ENCODE assay signal across 8 cellular contexts in the genomic region with DNA sequence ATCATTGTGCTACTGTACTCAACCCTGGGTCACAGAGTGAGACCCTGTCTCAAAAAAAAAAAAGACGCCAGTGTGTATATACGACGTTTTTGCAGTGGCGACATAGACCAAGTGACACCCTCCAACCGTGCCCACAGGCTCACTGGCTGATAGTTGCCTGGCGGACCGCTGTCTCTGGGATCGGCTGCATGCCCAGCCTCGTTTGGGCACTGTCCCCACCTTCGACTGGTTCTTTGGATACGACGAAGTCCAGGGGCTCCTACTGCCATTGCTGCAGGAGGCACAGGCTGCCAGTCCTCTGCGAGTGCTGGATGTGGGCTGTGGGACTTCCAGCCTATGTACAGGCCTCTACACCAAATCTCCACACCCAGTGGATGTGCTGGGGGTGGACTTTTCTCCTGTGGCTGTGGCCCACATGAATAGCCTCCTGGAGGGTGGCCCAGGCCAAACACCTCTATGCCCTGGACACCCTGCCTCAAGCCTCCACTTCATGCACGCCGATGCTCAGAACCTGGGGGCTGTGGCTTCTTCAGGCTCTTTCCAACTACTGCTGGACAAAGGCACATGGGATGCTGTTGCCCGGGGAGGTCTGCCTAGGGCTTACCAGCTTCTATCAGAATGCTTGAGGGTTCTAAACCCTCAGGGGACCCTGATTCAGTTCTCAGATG. TPM values are rescaled to one million over a fixed set of nuclear protein-coding genes. Genes with fewer than 3 reads are reported as not detected.
DNase-seq lines count a peak whose midpoint lies in the region; ATAC-seq and TF ChIP-seq lines count a peak whose summit lies in the region.

No MANE protein-coding gene starts in this region.

- H3K4ac ChIP-seq in mesendoderm (ENCODE audit: low read depth, low read length): peak overlapping the region; percentile 38

- ATAC-seq in stimulated activated naive CD8-positive, alpha-beta T cell treated with anti-CD3 and anti-CD28 coated beads, Interleukin-15, Interleukin-2, amounts not matched to agents 100 U/mL and 50 U/mL, for 24 hours: no peak
- ATAC-seq in body of pancreas (no peak), HG03378 (IDR thresholded peaks at IDR 0.05; ENCODE audit: unreplicated experiment) (no peak)

- no peak overlapping the region for H2BK120ac ChIP-seq in mesendoderm (ENCODE audit: low read depth, low read length)

- peaks cover 33% of the 10 kb centered on the region for H3K79me2 ChIP-seq in mesendoderm (ENCODE audit: control insufficient read depth, insufficient read depth, low read length)

- H2AK5ac ChIP-seq in mesendoderm (ENCODE audit: low read length): no peak overlapping the region

- DNase-seq in stimulated activated naive CD8-positive, alpha-beta T cell treated with anti-CD3 and anti-CD28 coated beads, Interleukin-15, Interleukin-2, amounts not matched to agents 100 U/mL and 50 U/mL, for 24 hours: no peak
- DNase-seq in body of pancreas (peak in 1 of 4 donors; percentile 14), mesendoderm (no peak), NCI-H2171 (lab: John Stamatoyannopoulos, UW) (no peak), DMS114 treated with DMSO at 0.1 percent for 48 hours (lab: John Stamatoyannopoulos, UW; ENCODE audit: unreplicated experiment) (no peak), HEK293T (ENCODE audit: extremely low spot score) (no peak)

- peaks cover 0 to 2% of the 10 kb centered on the region in 2 donors for H3K36me3 ChIP-seq in body of pancreas (replicated peaks in 1 of 2; ENCODE audit: insufficient read depth in 1 of 2, low read depth in 2 of 2)
- H3K36me3 ChIP-seq in mesendoderm (ENCODE audit: control insufficient read depth, insufficient read depth, low read length): peaks cover 4% of the 10 kb centered on the region

- H3K4me2 ChIP-seq in mesendoderm (ENCODE audit: low read length): peak overlapping the region; percentile 69

- no peak for TF ChIP-seq POLR2A in body of pancreas (IDR thresholded peaks at IDR 0.05)

- peak overlapping the region; percentile 18 for H2BK5ac ChIP-seq in mesendoderm (ENCODE audit: low read length)

- 43 to 50% methylated on average over 6 to 16 of the region's 16 CpGs for WGBS in body of pancreas, 2 donors
- WGBS in mesendoderm (ENCODE audit: extremely low coverage, insufficient coverage, low lambda C conversion rate): no CpG with 5 or more reads among the region's 16 CpGs

- H4K5ac ChIP-seq in mesendoderm (ENCODE audit: low read length): no peak overlapping the region

- peaks cover 15% of the 10 kb centered on the region for H3K79me1 ChIP-seq in mesendoderm (ENCODE audit: low read length)

- intact Hi-C loops in body of pancreas (cut with DNase I): no loop called here

- H4K8ac ChIP-seq in mesendoderm (ENCODE audit: low read depth, low read length): no peak overlapping the region

- H3K18ac ChIP-seq in mesendoderm (ENCODE audit: low read length): no peak overlapping the region

- TF ChIP-seq CTCF in body of pancreas (IDR thresholded peaks at IDR 0.05): no peak

- H3K4me3 ChIP-seq in body of pancreas: peak overlapping the region in 1 of 2 donors; percentile 82
- H3K4me3 ChIP-seq in mesendoderm (ENCODE audit: low read length): peak overlapping the region; percentile 80

- H3K9me3 ChIP-seq in body of pancreas: no peaks in the 10 kb centered on the region

- H3K4me3 Mint-ChIP-seq in stimulated activated naive CD8-positive, alpha-beta T cell treated with anti-CD3 and anti-CD28 coated beads, Interleukin-15, Interleukin-2, amounts not matched to agents 100 ng/mL and 50 ng/mL, for 24 hours: peak overlapping the region; percentile 96

- POLR2A ChIA-PET in HEK293T (lab: Yijun Ruan, JAX): interaction anchor here (0.8 to 7.2 kb wide), 9 partner anchors 10 to 87 kb away, joined by 5 to 90 read pairs (median 12); a partner anchor contains a TSS

- H3K9me3 Mint-ChIP-seq in stimulated activated naive CD8-positive, alpha-beta T cell treated with anti-CD3 and anti-CD28 coated beads, Interleukin-15, Interleukin-2, amounts not matched to agents 100 ng/mL and 50 ng/mL, for 24 hours: no peaks in the 10 kb centered on the region

- peaks cover 58% of the 10 kb centered on the region for H3K4me1 Mint-ChIP-seq in stimulated activated naive CD8-positive, alpha-beta T cell treated with anti-CD3 and anti-CD28 coated beads, Interleukin-15, Interleukin-2, amounts not matched to agents 100 ng/mL and 50 ng/mL, for 24 hours (ENCODE audit: low read depth)

- H3K36me3 Mint-ChIP-seq in stimulated activated naive CD8-positive, alpha-beta T cell treated with anti-CD3 and anti-CD28 coated beads, Interleukin-15, Interleukin-2, amounts not matched to agents 100 ng/mL and 50 ng/mL, for 24 hours (ENCODE audit: low read depth): peaks cover 70% of the 10 kb centered on the region

- H3K27me3 ChIP-seq in body of pancreas (no peaks in the 10 kb centered on the region), mesendoderm (ENCODE audit: insufficient read depth, low read length, poor library complexity) (no peaks in the 10 kb centered on the region)

- peak overlapping the region; percentile 54 for H3K23ac ChIP-seq in mesendoderm (ENCODE audit: low read length)

- CTCF ChIA-PET in HEK293T (lab: Yijun Ruan, JAX): no interaction called here

- peaks cover 56% of the 10 kb centered on the region for H3K4me1 ChIP-seq in body of pancreas
- H3K4me1 ChIP-seq in mesendoderm (ENCODE audit: control insufficient read depth, low read depth, low read length): no peaks in the 10 kb centered on the region

- no peaks in the 10 kb centered on the region for H3K27me3 Mint-ChIP-seq in stimulated activated naive CD8-positive, alpha-beta T cell treated with anti-CD3 and anti-CD28 coated beads, Interleukin-15, Interleukin-2, amounts not matched to agents 100 ng/mL and 50 ng/mL, for 24 hours

- peak overlapping the region; percentile 96 for H3K9ac ChIP-seq in mesendoderm (ENCODE audit: low read length)

- peak overlapping the region; percentile 96 for H3K56ac ChIP-seq in mesendoderm (ENCODE audit: low read length)

- H3K27ac Mint-ChIP-seq in stimulated activated naive CD8-positive, alpha-beta T cell treated with anti-CD3 and anti-CD28 coated beads, Interleukin-15, Interleukin-2, amounts not matched to agents 100 ng/mL and 50 ng/mL, for 24 hours: peak overlapping the region; percentile 98

- H3K27ac ChIP-seq in body of pancreas: peak overlapping the region in 3 of 4 donors; percentile 81 to 94 (median 87)
- H3K27ac ChIP-seq in mesendoderm (ENCODE audit: low read depth, low read length): peak overlapping the region; percentile 25

- no peak overlapping the region for H2BK15ac ChIP-seq in mesendoderm (replicated peaks; ENCODE audit: low read depth)

TF ChIP-seq in HEK293T, 16 proteins besides CTCF, POLR2A, EP300 and RAD21:
- no peak for TF ChIP-seq FOXK2 (IDR thresholded peaks at IDR 0.05)
- TF ChIP-seq LEF1 (IDR thresholded peaks at IDR 0.05; ENCODE audit: borderline replicate concordance): no peak
- TF ChIP-seq SUZ12 (IDR thresholded peaks at IDR 0.05): no peak
- no peak for TF ChIP-seq NFRKB (IDR thresholded peaks at IDR 0.05)
- TF ChIP-seq TARDBP (IDR thresholded peaks at IDR 0.05): no peak
- no peak for TF ChIP-seq FOXM1 (IDR thresholded peaks at IDR 0.05; ENCODE audit: borderline replicate concordance)
- no peak for TF ChIP-seq BHLHE40 (IDR thresholded peaks at IDR 0.05; ENCODE audit: borderline replicate concordance)
- TF ChIP-seq ARNT (IDR thresholded peaks at IDR 0.05): no peak
- no peak for TF ChIP-seq CTBP1 (IDR thresholded peaks at IDR 0.05; ENCODE audit: borderline replicate concordance)
- TF ChIP-seq ZNF384 (IDR thresholded peaks at IDR 0.05): no peak
- no peak for TF ChIP-seq SP1 (IDR thresholded peaks at IDR 0.05)
- TF ChIP-seq, protein P1, sequence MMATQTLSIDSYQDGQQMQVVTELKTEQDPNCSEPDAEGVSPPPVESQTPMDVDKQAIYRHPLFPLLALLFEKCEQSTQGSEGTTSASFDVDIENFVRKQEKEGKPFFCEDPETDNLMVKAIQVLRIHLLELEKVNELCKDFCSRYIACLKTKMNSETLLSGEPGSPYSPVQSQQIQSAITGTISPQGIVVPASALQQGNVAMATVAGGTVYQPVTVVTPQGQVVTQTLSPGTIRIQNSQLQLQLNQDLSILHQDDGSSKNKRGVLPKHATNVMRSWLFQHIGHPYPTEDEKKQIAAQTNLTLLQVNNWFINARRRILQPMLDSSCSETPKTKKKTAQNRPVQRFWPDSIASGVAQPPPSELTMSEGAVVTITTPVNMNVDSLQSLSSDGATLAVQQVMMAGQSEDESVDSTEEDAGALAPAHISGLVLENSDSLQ (IDR thresholded peaks at IDR 0.05): no peak
- TF ChIP-seq ELF4 (IDR thresholded peaks at IDR 0.05): no peak
- TF ChIP-seq HDGF (IDR thresholded peaks at IDR 0.05; ENCODE audit: borderline replicate concordance): no peak
- TF ChIP-seq FOXA1 (IDR thresholded peaks at IDR 0.05): no peak
- no peak for TF ChIP-seq L3MBTL2 (conservative IDR thresholded peaks at IDR 0.05)

RNA-seq across cellular contexts. Expression of a gene that starts 1.3 kb away (rescaled TPM):
- 100 to 1,000 TPM in 1 of 2 donors, 1 to 10 TPM in 1; 5.4 to 110 TPM for total RNA-seq in body of pancreas
- polyA plus RNA-seq in mesendoderm (2013, experiment 1 of 2): 27.5 TPM
- polyA plus RNA-seq in mesendoderm (2013, experiment 2 of 2): 24.4 TPM

RNA-seq across cellular contexts. Expression of a gene that starts 1.4 kb away (rescaled TPM):
- 10 to 100 TPM; 18.2 to 24.4 TPM for total RNA-seq in body of pancreas
- polyA plus RNA-seq in mesendoderm (2013, experiment 1 of 2): 295 TPM
- polyA plus RNA-seq in mesendoderm (2013, experiment 2 of 2): 295 TPM

RNA-seq across cellular contexts. Expression of a gene that starts 5.1 kb away (rescaled TPM):
- 10 to 100 TPM; 10.4 to 12.9 TPM for total RNA-seq in body of pancreas
- 22.0 TPM for polyA plus RNA-seq in mesendoderm (2013, experiment 1 of 2)
- 21.6 TPM for polyA plus RNA-seq in mesendoderm (2013, experiment 2 of 2)

RNA-seq across cellular contexts. Expression of a gene that starts 5.7 kb away (rescaled TPM):
- 1 to 10 TPM; 4.9 to 5.6 TPM for total RNA-seq in body of pancreas
- 2.7 TPM for polyA plus RNA-seq in mesendoderm (2013, experiment 1 of 2)
- polyA plus RNA-seq in mesendoderm (2013, experiment 2 of 2): 2.5 TPM

RNA-seq across cellular contexts. Expression of a gene that starts 12.5 kb away (rescaled TPM):
- total RNA-seq in body of pancreas: 100 to 1,000 TPM; 129 to 204 TPM
- 98.6 TPM for polyA plus RNA-seq in mesendoderm (2013, experiment 1 of 2)
- 99.8 TPM for polyA plus RNA-seq in mesendoderm (2013, experiment 2 of 2)
